In genomic region chr1:212641956-212642355, GRCh38 we compare ENCODE assay signal across 23 cellular contexts. TPM values are rescaled to one million over a fixed set of nuclear protein-coding genes. Genes with fewer than 3 reads are reported as not detected.
"Had no signal": no experiment of that assay in that cellular context is flagged by ENCODE, and none has a peak within 500 bp of the region (broad histone marks: within the 10 kb centered on the region; RNA-seq: fewer than 3 reads in every experiment).

No MANE protein-coding gene starts in this region.

- H3K27ac ChIP-seq: dorsolateral prefrontal cortex, left lung, prostate gland, spleen, thoracic aorta, vagina had no signal

- H3K27ac Mint-ChIP-seq: activated CD4-positive, alpha-beta memory T cell treated with anti-CD3 and anti-CD28 coated beads for 36 hours; activated naive CD4-positive, alpha-beta T cell treated with anti-CD3 and anti-CD28 coated beads, Interleukin-2, amount 10 ng/mL, durations not matched to agents 7 days and 5 days; effector memory CD8-positive, alpha-beta T cell; naive thymus-derived CD4-positive, alpha-beta T cell; T-helper 1 cell treated with Interleukin-12 subunit alpha and Interleukin-12 subunit beta and Interleukin-4 antibody, amounts not matched to agents 30 μg/mL and 1 μg/mL, for 36 hours; type B pancreatic cell had no signal

- H3K4me3 ChIP-seq: dorsolateral prefrontal cortex, left lung, lung, prostate gland, spleen, thoracic aorta, vagina had no signal

- ATAC-seq: effector memory CD8-positive, alpha-beta T cell; esophagus mucosa; left lung; naive thymus-derived CD4-positive, alpha-beta T cell had no signal

- H3K9me3 Mint-ChIP-seq: neural crest cell, type B pancreatic cell had no signal

- H3K4me1 ChIP-seq: prostate gland had no signal

- DNase-seq: activated CD4-positive, alpha-beta memory T cell treated with anti-CD3 and anti-CD28 coated beads for 36 hours; activated CD4-positive, alpha-beta T cell treated with anti-CD3 and anti-CD28 coated beads for 48 hours; activated effector memory CD4-positive, alpha-beta T cell treated with anti-CD3 and anti-CD28 coated beads, Interleukin-2, amount 50 U/mL, for 16 hours; activated naive CD4-positive, alpha-beta T cell treated with anti-CD3 and anti-CD28 coated beads, Interleukin-2, amount 10 ng/mL, durations not matched to agents 7 days and 5 days; aorta; central memory CD4-positive, alpha-beta T cell; dorsolateral prefrontal cortex; effector memory CD8-positive, alpha-beta T cell; kidney glomerular epithelial cell; left lung; naive thymus-derived CD4-positive, alpha-beta T cell; occipital lobe; spleen; stimulated activated CD4-positive, alpha-beta T cell treated with anti-CD3 and anti-CD28 coated beads, Interleukin-4, amount 100 ng/mL, for 1 hour; stimulated activated naive CD4-positive, alpha-beta T cell treated with Interleukin-2 at 50 U/mL for 16 hours had no signal

- H3K36me3 Mint-ChIP-seq: activated CD4-positive, alpha-beta memory T cell treated with anti-CD3 and anti-CD28 coated beads for 36 hours; type B pancreatic cell had no signal

- H3K9me3 ChIP-seq: prostate gland, thoracic aorta, vagina had no signal

- H3K4me3 Mint-ChIP-seq: activated CD4-positive, alpha-beta memory T cell treated with anti-CD3 and anti-CD28 coated beads for 36 hours; activated naive CD4-positive, alpha-beta T cell treated with anti-CD3 and anti-CD28 coated beads, Interleukin-2, amount 10 ng/mL, durations not matched to agents 7 days and 5 days; effector memory CD8-positive, alpha-beta T cell; naive thymus-derived CD4-positive, alpha-beta T cell; neural crest cell; T-helper 1 cell treated with Interleukin-12 subunit alpha and Interleukin-12 subunit beta and Interleukin-4 antibody, amounts not matched to agents 30 μg/mL and 1 μg/mL, for 36 hours; type B pancreatic cell had no signal

- H3K36me3 ChIP-seq: left lung, prostate gland, spleen, thoracic aorta, vagina had no signal

- H3K27me3 ChIP-seq: dorsolateral prefrontal cortex, left lung, spleen, vagina had no signal

RNA-seq across cellular contexts. Expression of gene ATF3, which starts 33.4 kb away (rescaled TPM):
- polyA plus RNA-seq: naive thymus-derived CD4-positive, alpha-beta T cell had no signal

RNA-seq across cellular contexts. Expression of gene BATF3, which starts 57.7 kb away (rescaled TPM):
- total RNA-seq: neural crest cell had no signal
